ENCODE assay signal across 19 cellular contexts in genomic region chrX:107288676-107289075, GRCh38.
DNase-seq lines count a peak whose midpoint lies in the region; ATAC-seq and FAIRE-seq lines count a peak whose summit lies in the region.
"Had no signal": no experiment of that assay in that cellular context is flagged by ENCODE, and none has a peak within 500 bp of the region (broad histone marks: within the 10 kb centered on the region; RNA-seq: fewer than 3 reads in every experiment).

No MANE protein-coding gene starts in this region.

- in situ Hi-C loops in Caki2 (cut with HindIII; ENCODE audit: low pct_unique_long_range_greater_than_20kb, low sequenced_read_pairs): no loop called here

- FAIRE-seq in RCC 7860 (lab: Jason Lieb, UNC): peak; percentile 94
- FAIRE-seq: D721Med, GM12878, H54 had no signal

- ATAC-seq in GM18867 (IDR thresholded peaks at IDR 0.05; ENCODE audit: unreplicated experiment): no peak
- no peak for ATAC-seq in GM21529 (IDR thresholded peaks at IDR 0.05; ENCODE audit: unreplicated experiment)
- ATAC-seq: CD8-positive, alpha-beta T cell; GM12878 had no signal

- DNase-seq in Caki2 (ENCODE audit: low read depth): peak; percentile 15
- DNase-seq in NCI-H2227 treated with DMSO at 0.1 percent for 48 hours (lab: John Stamatoyannopoulos, UW): peak; percentile 68
- DNase-seq in RCC 7860 (ENCODE audit: low spot score): peak; percentile 55
- peak; percentile 7 for DNase-seq in renal cortical epithelial cell (ENCODE audit: low read depth)
- no peak for DNase-seq in islet precursor cell
- DNase-seq: Caco-2; CD4-positive, CD25-positive, alpha-beta regulatory T cell; CD8-positive, alpha-beta T cell; DMS 273 treated with DMSO at 0.1 percent for 48 hours; DMS79; EL; GDM1; GOT3; HFFc6 had no signal
